ENCODE assay signal across 7 cellular contexts in genomic region chrX:7194606-7195005, GRCh38.
"Had no signal": no experiment of that assay in that cellular context is flagged by ENCODE, and none has a peak within 500 bp of the region (broad histone marks: within the 10 kb centered on the region; RNA-seq: fewer than 3 reads in every experiment).

No MANE protein-coding gene starts in this region.

- ATAC-seq: HepG2, K562 had no signal

- H3K27ac ChIP-seq: HL-60 had no signal

- FAIRE-seq: HepG2, HTR-8/SVneo, K562 had no signal

- H3K4me3 ChIP-seq: K562 had no signal

- DNase-seq: IMR-90, KBM-7, KG1 had no signal
